8 cellular contexts compared by ENCODE assay signal in genomic region chr6:93416575-93417420, GRCh38. TPM values are rescaled to one million over a fixed set of nuclear protein-coding genes. Genes with fewer than 3 reads are reported as not detected.
DNase-seq lines count a peak whose midpoint lies in the region; ATAC-seq and TF ChIP-seq lines count a peak whose summit lies in the region.

No MANE protein-coding gene starts in this region.

- H3K4me1 ChIP-seq in MM.1S (ENCODE audit: low read length) (no peaks in the 10 kb centered on the region), sigmoid colon (peaks cover 0 to 21% (median 12%) of the 10 kb centered on the region in 4 donors)

- H3K9me3 ChIP-seq in MM.1S (replicated peaks; ENCODE audit: insufficient read depth, low read length) = no peaks in the 10 kb centered on the region
- H3K9me3 ChIP-seq in sigmoid colon = no peaks in the 10 kb centered on the region

- no TSS peak for BruUV-seq in Calu3 (replicated peaks; lab: Mats Ljungman, UMichigan)

- H3K9ac ChIP-seq in MM.1S (ENCODE audit: low read length) = peak overlapping the region; percentile 7; the same call in 1 of the 2 replicates

- peak; percentile 33 to 34 for ATAC-seq in activated T-cell treated with anti-CD3 and anti-CD28 coated beads, Interleukin-2, amount 50 U/mL, for 72 hours (replicated peaks in 1 of 2)
- no peak for ATAC-seq in HG03571 (IDR thresholded peaks at IDR 0.05; ENCODE audit: unreplicated experiment)
- no peak for ATAC-seq in T-cell (replicated peaks in 1 of 4)

- intact Hi-C loops in Calu3 (cut with micrococcal nuclease; ENCODE audit: unreplicated experiment) = no loop called here
- intact Hi-C loops in sigmoid colon (cut with DNase I) = loop anchor here (5.0 to 10.0 kb wide), 2 partner anchors 142 to 151 kb away; no protein-coding TSS in a partner anchor

- peak overlapping the region; percentile 86 for H2AFZ ChIP-seq in MM.1S (ENCODE audit: low read length)

- H3K27me3 Mint-ChIP-seq in Calu3 (ENCODE audit: unreplicated experiment) (peaks cover 58% of the 10 kb centered on the region), T-cell (peaks cover 36 to 49% of the 10 kb centered on the region in 2 donors)
- peaks cover 43% of the 10 kb centered on the region for H3K27me3 Mint-ChIP-seq in activated T-cell treated with anti-CD3 and anti-CD28 coated beads, Interleukin-2, amount 50 U/mL, for 72 hours (ENCODE audit: low read depth)

- POLR2A ChIA-PET in T-cell (lab: Charles Lee) = no interaction called here

- H3K4me1 Mint-ChIP-seq in Calu3 (ENCODE audit: low read depth, unreplicated experiment) (peaks cover 8% of the 10 kb centered on the region), T-cell (peaks cover 16 to 26% (median 20%) of the 10 kb centered on the region in 3 donors)
- peaks cover 16% of the 10 kb centered on the region for H3K4me1 Mint-ChIP-seq in activated T-cell treated with anti-CD3 and anti-CD28 coated beads, Interleukin-2, amount 50 U/mL, for 72 hours (ENCODE audit: low read depth)

- no peaks in the 10 kb centered on the region for H3K36me3 ChIP-seq in MM.1S (replicated peaks; ENCODE audit: insufficient read depth, low read length)
- H3K36me3 ChIP-seq in sigmoid colon = peaks cover 0 to 8% (median 0%) of the 10 kb centered on the region in 4 donors

- TF ChIP-seq EP300 in sigmoid colon (IDR thresholded peaks at IDR 0.05) = no peak

- no peaks in the 10 kb centered on the region for H4K20me1 ChIP-seq in MM.1S (ENCODE audit: insufficient read depth, low read length)

- H3K4me3 Mint-ChIP-seq in Calu3 (ENCODE audit: low read depth, unreplicated experiment) = peak overlapping the region; percentile 67
- peak overlapping the region; percentile 58 to 75 for H3K4me3 Mint-ChIP-seq in activated T-cell treated with anti-CD3 and anti-CD28 coated beads, Interleukin-2, amount 50 U/mL, for 72 hours
- peak overlapping the region in 1 of 3 donors; percentile 76 for H3K4me3 Mint-ChIP-seq in T-cell

- H3K9me2 ChIP-seq in MM.1S (replicated peaks; ENCODE audit: insufficient read depth, low read length) = no peaks in the 10 kb centered on the region

- CTCF ChIA-PET in Calu3 (lab: Charles Lee) (no interaction called here), T-cell (lab: Charles Lee) (no interaction called here)

- TF ChIP-seq POLR2A in sigmoid colon (IDR thresholded peaks at IDR 0.05) = no peak

- no peak for TF ChIP-seq CTCF in Calu3 (IDR thresholded peaks at IDR 0.05; ENCODE audit: unreplicated experiment)
- no peak for TF ChIP-seq CTCF in MM.1S (IDR thresholded peaks at IDR 0.05; ENCODE audit: low read length)
- TF ChIP-seq CTCF in sigmoid colon (IDR thresholded peaks at IDR 0.05) = no peak

- H3K9me3 Mint-ChIP-seq in Calu3 (ENCODE audit: low read depth, unreplicated experiment) (no peaks in the 10 kb centered on the region), T-cell (no peaks in the 10 kb centered on the region)
- H3K9me3 Mint-ChIP-seq in activated T-cell treated with anti-CD3 and anti-CD28 coated beads, Interleukin-2, amount 50 U/mL, for 72 hours = no peaks in the 10 kb centered on the region

- H3K4me2 ChIP-seq in MM.1S (ENCODE audit: low read depth, low read length) = peak overlapping the region; percentile 100

- WGBS in sigmoid colon, 2 donors = 2% methylated on average over 76 of the region's 76 CpGs

- H3K36me3 Mint-ChIP-seq in Calu3 (ENCODE audit: insufficient read depth, unreplicated experiment) (peaks cover 21% of the 10 kb centered on the region), T-cell (no peaks in the 10 kb centered on the region)
- H3K36me3 Mint-ChIP-seq in activated T-cell treated with anti-CD3 and anti-CD28 coated beads, Interleukin-2, amount 50 U/mL, for 72 hours (ENCODE audit: insufficient read depth in 2 of 2) = peaks cover 4 to 7% of the 10 kb centered on the region in 2 donors

- H3F3A ChIP-seq in MM.1S (ENCODE audit: insufficient read depth, low read length) = peaks cover 16% of the 10 kb centered on the region

- H3K27ac ChIP-seq in MM.1S (ENCODE audit: low read length) (no peak overlapping the region), sigmoid colon (peak overlapping the region; percentile 80 to 89 (median 82))

- DNase-seq in Calu3 = peak; percentile 16
- DNase-seq in MM.1S = peak; percentile 39
- DNase-seq in activated T-cell treated with anti-CD3 and anti-CD28 coated beads, Interleukin-2, amount 50 U/mL, for 72 hours = peak in 1 of 2 donors; percentile 0
- peak; percentile 2 for DNase-seq in hepatic stellate cell (ENCODE audit: low spot score)
- peak; percentile 70 for DNase-seq in sigmoid colon
- no peak for DNase-seq in epidermal melanocyte (ENCODE audit: insufficient read length, low spot score)
- no peak for DNase-seq in T-cell

- no peaks in the 10 kb centered on the region for H3K79me2 ChIP-seq in MM.1S (ENCODE audit: low read length)

- H3K27me3 ChIP-seq in MM.1S (replicated peaks; ENCODE audit: insufficient read depth, low read length) = 0 out of 2 replicates have a peak, but pooled peaks cover 7% of the 10 kb centered on the region
- peaks cover 3 to 22% (median 8%) of the 10 kb centered on the region in 3 donors for H3K27me3 ChIP-seq in sigmoid colon

- H3K27ac Mint-ChIP-seq in Calu3 (ENCODE audit: unreplicated experiment) = no peak overlapping the region
- H3K27ac Mint-ChIP-seq in activated T-cell treated with anti-CD3 and anti-CD28 coated beads, Interleukin-2, amount 50 U/mL, for 72 hours = no peak overlapping the region
- no peak overlapping the region for H3K27ac Mint-ChIP-seq in T-cell

- H3K4me3 ChIP-seq in MM.1S (ENCODE audit: low read length) (peak overlapping the region; percentile 85), sigmoid colon (peak overlapping the region; percentile 55 to 84 (median 68))

RNA-seq across cellular contexts. Expression of gene EPHA7, which starts 2.6 kb away (rescaled TPM):
- total RNA-seq in Calu3 (2022) (0.17 and 1.6 TPM in 2 replicates), sigmoid colon (100 to 1,000 TPM in 2 of 4 donors, 10 to 100 TPM in 2; 46.5 to 134 (median 108) TPM), T-cell (under 1 TPM in 1 of 5 donors, not detected in 4; 0.06 TPM)
- total RNA-seq in activated T-cell treated with anti-CD3 and anti-CD28 coated beads, Interleukin-2, amount 50 U/mL, for 72 hours = not detected
- polyA plus RNA-seq in sigmoid colon = 1 to 10 TPM in 2 of 3 donors, not detected in 1; 1.2 to 1.8 TPM

Comparison
In these comparisons a context has a peak if more than half of its experiments do, and no peak if none do; other contexts are left out.
1. DNase-seq: peak in Calu3 (single experiment), MM.1S (single experiment), hepatic stellate cell (single experiment) and sigmoid colon (single experiment); none in epidermal melanocyte (single experiment) and T-cell (0 of 34).
2. ATAC-seq: peak in activated T-cell treated with anti-CD3 and anti-CD28 coated beads, Interleukin-2, amount 50 U/mL, for 72 hours (2 of 2); none in HG03571 (single experiment) and T-cell (0 of 4).
3. RNA of gene EPHA7, which starts 2.6 kb away (total RNA-seq): 46.5 to 134 TPM in sigmoid colon; 0.17 to 1.6 TPM in Calu3, not detected in activated T-cell treated with anti-CD3 and anti-CD28 coated beads, Interleukin-2, amount 50 U/mL, for 72 hours and 0.06 TPM in T-cell; every median in the first group is over 10 times any median in the second.